Comparison of ENCODE assay signal across 8 cellular contexts in the genomic region with DNA sequence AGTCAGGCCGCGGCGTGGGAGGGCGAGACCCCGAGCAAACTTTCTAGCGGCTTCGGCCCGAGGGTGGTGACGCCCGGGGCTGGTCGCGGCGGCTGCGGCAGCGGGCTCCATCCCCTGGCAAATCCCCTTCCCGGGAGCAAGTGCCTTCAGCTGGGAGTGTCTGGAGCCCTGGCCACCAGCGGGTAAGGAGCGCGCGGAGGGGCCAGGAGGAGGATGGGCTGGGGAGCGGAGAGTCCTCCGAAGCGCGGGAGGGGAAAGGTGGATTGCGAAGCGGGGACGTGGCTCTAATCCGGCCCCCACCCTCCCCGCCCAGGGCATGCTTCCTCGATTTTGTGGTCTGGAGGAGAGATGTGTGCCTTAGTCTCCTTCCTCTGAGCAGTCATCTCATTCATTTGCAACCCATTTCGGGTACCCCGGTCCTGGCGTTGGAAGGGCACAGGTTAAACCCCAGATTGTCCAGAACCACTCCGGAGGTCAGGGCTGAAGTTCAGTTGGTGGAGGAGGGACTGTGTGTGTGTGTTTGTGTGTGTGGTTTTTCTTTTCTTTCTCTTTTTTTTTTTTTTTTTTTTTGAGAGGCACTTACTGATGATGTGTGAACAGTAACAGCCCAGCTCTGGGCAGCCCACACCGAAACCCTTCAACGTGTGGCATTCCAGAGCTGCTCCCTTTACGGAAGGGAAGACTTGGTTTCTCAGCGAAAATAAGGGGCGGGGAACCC. TPM values are rescaled to one million over a fixed set of nuclear protein-coding genes. Genes with fewer than 3 reads are reported as not detected.
DNase-seq lines count a peak whose midpoint lies in the region; ATAC-seq and TF ChIP-seq lines count a peak whose summit lies in the region.

No MANE protein-coding gene starts in this region.

- H3K9me3 ChIP-seq in IMR-90 (ENCODE audit: control insufficient read depth, insufficient read depth, low read length) = no peaks in the 10 kb centered on the region

- H3K4me1 ChIP-seq in IMR-90 (ENCODE audit: control insufficient read depth, insufficient read depth, low read length) = peaks cover 2% of the 10 kb centered on the region

- POLR2A ChIA-PET in IMR-90 (lab: Charles Lee; ENCODE audit: unreplicated experiment) = no interaction called here

- peak overlapping the region; percentile 94 for H2AFZ ChIP-seq in IMR-90 (replicated peaks; ENCODE audit: low read length, poor library complexity)

- 0 out of 4 replicates have a peak, but pooled peaks cover 0 to 4% of the 10 kb centered on the region in 2 experiments for H3K79me1 ChIP-seq in IMR-90 (ENCODE audit: low read depth in 1 of 2, low read length in 2 of 2)

- dilution Hi-C loops in IMR-90 (cut with HindIII; ENCODE audit: low sequenced_read_pairs, unreplicated experiment) = no loop called here

- H3K27me3 ChIP-seq in IMR-90 (ENCODE audit: control insufficient read depth, insufficient read depth, low read length) = peaks cover 3% of the 10 kb centered on the region

- H3K27ac ChIP-seq in IMR-90 (ENCODE audit: insufficient read depth, low read length) = peak overlapping the region; percentile 7

- peaks cover 14% of the 10 kb centered on the region for H3K4me1 Mint-ChIP-seq in activated T-cell treated with anti-CD3 and anti-CD28 coated beads, Interleukin-2, amount 50 U/mL, for 72 hours (ENCODE audit: low read depth)
- peaks cover 21% of the 10 kb centered on the region for H3K4me1 Mint-ChIP-seq in nephron progenitor cell

- peak; percentile 39 for ATAC-seq in GM21723 (IDR thresholded peaks at IDR 0.05; ENCODE audit: unreplicated experiment)
- peak; percentile 68 for ATAC-seq in IMR-90 (ENCODE audit: low read depth)
- peak; percentile 29 to 42 for ATAC-seq in activated T-cell treated with anti-CD3 and anti-CD28 coated beads, Interleukin-2, amount 50 U/mL, for 72 hours (replicated peaks in 1 of 2)

- H3K14ac ChIP-seq in IMR-90 (replicated peaks; ENCODE audit: low read depth, low read length) = no peak overlapping the region

- 0% methylated on average over 13 of the region's 39 CpGs; no CpG with 5 or more reads in 1 of the 2 experiments for WGBS in IMR-90 (ENCODE audit: extremely low coverage in 2 of 2, insufficient read length in 1 of 2), 2 experiments

- H3K27me3 Mint-ChIP-seq in activated T-cell treated with anti-CD3 and anti-CD28 coated beads, Interleukin-2, amount 50 U/mL, for 72 hours (ENCODE audit: low read depth) = peaks cover 65% of the 10 kb centered on the region
- H3K27me3 Mint-ChIP-seq in nephron progenitor cell (ENCODE audit: low read depth, poor library complexity) = peaks cover 55% of the 10 kb centered on the region

- H2BK15ac ChIP-seq in IMR-90 (ENCODE audit: low read depth, low read length) = no peak overlapping the region

- H3K4ac ChIP-seq in IMR-90 (ENCODE audit: low read depth, low read length) = 0 out of 2 replicates have a peak overlapping the region, but pooled peaks have one; percentile 6

- H2AK9ac ChIP-seq in IMR-90 (replicated peaks; ENCODE audit: low read depth, low read length, poor library complexity) = peak overlapping the region; percentile 83

- intact Hi-C loops in IMR-90 (cut with micrococcal nuclease) = loop anchor here (2.0 to 5.0 kb wide), 2 partner anchors 72 to 87 kb away; no protein-coding TSS in a partner anchor

- peak overlapping the region; percentile 12 for H2BK5ac ChIP-seq in IMR-90 (ENCODE audit: low read depth, low read length, poor library complexity, severe bottlenecking)

- H3K4me3 Mint-ChIP-seq in activated T-cell treated with anti-CD3 and anti-CD28 coated beads, Interleukin-2, amount 50 U/mL, for 72 hours = peak overlapping the region; percentile 85 to 86
- H3K4me3 Mint-ChIP-seq in nephron progenitor cell = peak overlapping the region; percentile 93

- no peak for TF ChIP-seq RAD21 in IMR-90 (IDR thresholded peaks at IDR 0.05; ENCODE audit: low read length)

- H2BK120ac ChIP-seq in IMR-90 (ENCODE audit: low read depth, low read length) = peak overlapping the region; percentile 7; the same call in 1 of the 2 replicates

- CTCF ChIA-PET in IMR-90 (lab: Yijun Ruan, JAX) = interaction anchor here (0.8 to 1.4 kb wide), 2 partner anchors 11 to 88 kb away, joined by 3 to 4 read pairs; no protein-coding TSS in a partner anchor

- TF ChIP-seq POLR2A in IMR-90 (IDR thresholded peaks at IDR 0.05; ENCODE audit: low read depth, low read length) = no peak

- H4K91ac ChIP-seq in IMR-90 (ENCODE audit: insufficient read depth, low read depth, low read length) = peak overlapping the region; percentile 44; the same call in 1 of the 2 replicates

- no peaks in the 10 kb centered on the region for H4K20me1 ChIP-seq in IMR-90 (ENCODE audit: insufficient read depth, low read length)

- 0 out of 2 replicates have a peak, but pooled peaks cover 2% of the 10 kb centered on the region for H3K9me1 ChIP-seq in IMR-90 (ENCODE audit: insufficient read depth, low read length)

- H3K36me3 Mint-ChIP-seq in activated T-cell treated with anti-CD3 and anti-CD28 coated beads, Interleukin-2, amount 50 U/mL, for 72 hours (ENCODE audit: insufficient read depth in 2 of 2) = no peaks in the 10 kb centered on the region
- no peaks in the 10 kb centered on the region for H3K36me3 Mint-ChIP-seq in nephron progenitor cell (ENCODE audit: low read depth)

- in situ Hi-C loops in IMR-90 (cut with MboI; ENCODE audit: low sequenced_read_pairs) = no loop called here

- H3K36me3 ChIP-seq in IMR-90 (ENCODE audit: control insufficient read depth, insufficient read depth, low read length) = no peaks in the 10 kb centered on the region

- H3K27ac Mint-ChIP-seq in activated T-cell treated with anti-CD3 and anti-CD28 coated beads, Interleukin-2, amount 50 U/mL, for 72 hours = no peak overlapping the region
- H3K27ac Mint-ChIP-seq in nephron progenitor cell = peak overlapping the region; percentile 73

- H3K56ac ChIP-seq in IMR-90 (ENCODE audit: extremely low read depth, insufficient read depth, low read length) = peak overlapping the region; percentile 61; the same call in 1 of the 2 replicates

- H3K4me3 ChIP-seq in IMR-90 (ENCODE audit: insufficient read depth, low read depth, low read length) = peak overlapping the region; percentile 64
- H3K4me3 ChIP-seq in foreskin fibroblast (ENCODE audit: low read depth in 1 of 2, low read length in 2 of 2) = peak overlapping the region; percentile 72 to 91

- H3K23ac ChIP-seq in IMR-90 (ENCODE audit: low read depth, low read length) = peak overlapping the region; percentile 3; the same call in 1 of the 2 replicates

- peak overlapping the region; percentile 84 for H3K4me2 ChIP-seq in IMR-90 (ENCODE audit: low read depth, low read length)

- TF ChIP-seq CTCF in GM10266 (IDR thresholded peaks at IDR 0.05; ENCODE audit: control insufficient read depth, insufficient read depth, low read depth, missing control alignments) (no peak), IMR-90 (conservative IDR thresholded peaks at IDR 0.05; ENCODE audit: low read depth, low read length) (no peak), foreskin fibroblast (IDR thresholded peaks at IDR 0.05; ENCODE audit: low read depth, low read length) (no peak), nephron progenitor cell (IDR thresholded peaks at IDR 0.05) (no peak)

- BruUV-seq in IMR-90 (replicated peaks; lab: Mats Ljungman, UMichigan) = no TSS peak

- DNase-seq in GM10266 (ENCODE audit: extremely low spot score) = peak; percentile 33
- peak; percentile 39 for DNase-seq in IMR-90
- DNase-seq in activated T-cell treated with anti-CD3 and anti-CD28 coated beads, Interleukin-2, amount 50 U/mL, for 72 hours = no peak
- DNase-seq in foreskin fibroblast = peak; percentile 38 to 75
- DNase-seq in nephron progenitor cell = peak; percentile 12
- DNase-seq in NCI-H2107 treated with DMSO at 0.1 percent for 48 hours (lab: John Stamatoyannopoulos, UW; ENCODE audit: unreplicated experiment) = no peak
- DNase-seq in GM19240 (ENCODE audit: insufficient read length, low spot score) = no peak

- peak overlapping the region; percentile 8; the same call in 1 of the 2 replicates for H3K18ac ChIP-seq in IMR-90 (ENCODE audit: low read depth, low read length)

- peak overlapping the region in 1 of 2 experiments; percentile 38; a peak in 1 of 4 replicates for H4K8ac ChIP-seq in IMR-90 (ENCODE audit: low read depth in 2 of 2, low read length in 2 of 2)

- H3K9me3 Mint-ChIP-seq in activated T-cell treated with anti-CD3 and anti-CD28 coated beads, Interleukin-2, amount 50 U/mL, for 72 hours = no peaks in the 10 kb centered on the region
- no peaks in the 10 kb centered on the region for H3K9me3 Mint-ChIP-seq in nephron progenitor cell

- no peak overlapping the region for H2AK5ac ChIP-seq in IMR-90 (ENCODE audit: low read depth, low read length)

- H3K9ac ChIP-seq in IMR-90 (ENCODE audit: low read depth, low read length) = peak overlapping the region; percentile 48

- no peak overlapping the region for H2BK20ac ChIP-seq in IMR-90 (ENCODE audit: low read depth, low read length)

- H4K5ac ChIP-seq in IMR-90 (ENCODE audit: low read depth, low read length) = peak overlapping the region; percentile 6; the same call in 1 of the 2 replicates

TF ChIP-seq in IMR-90, 13 proteins besides CTCF, POLR2A, EP300 and RAD21:
- TF ChIP-seq, protein P1, sequence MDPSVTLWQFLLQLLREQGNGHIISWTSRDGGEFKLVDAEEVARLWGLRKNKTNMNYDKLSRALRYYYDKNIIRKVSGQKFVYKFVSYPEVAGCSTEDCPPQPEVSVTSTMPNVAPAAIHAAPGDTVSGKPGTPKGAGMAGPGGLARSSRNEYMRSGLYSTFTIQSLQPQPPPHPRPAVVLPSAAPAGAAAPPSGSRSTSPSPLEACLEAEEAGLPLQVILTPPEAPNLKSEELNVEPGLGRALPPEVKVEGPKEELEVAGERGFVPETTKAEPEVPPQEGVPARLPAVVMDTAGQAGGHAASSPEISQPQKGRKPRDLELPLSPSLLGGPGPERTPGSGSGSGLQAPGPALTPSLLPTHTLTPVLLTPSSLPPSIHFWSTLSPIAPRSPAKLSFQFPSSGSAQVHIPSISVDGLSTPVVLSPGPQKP (IDR thresholded peaks at IDR 0.05; ENCODE audit: borderline replicate concordance, low read depth, low read length) = no peak
- TF ChIP-seq FOS (IDR thresholded peaks at IDR 0.05; ENCODE audit: low read depth, low read length) = no peak
- TF ChIP-seq MAFK (IDR thresholded peaks at IDR 0.05; ENCODE audit: low read depth, low read length) = no peak
- TF ChIP-seq MXI1 (IDR thresholded peaks at IDR 0.05; ENCODE audit: borderline replicate concordance, low read depth, low read length) = no peak
- no peak for TF ChIP-seq SMC3 (IDR thresholded peaks at IDR 0.05; ENCODE audit: low read depth, low read length)
- peak; percentile 31; the same call in 1 of the 2 replicates for TF ChIP-seq MAZ (IDR thresholded peaks at IDR 0.05; ENCODE audit: borderline replicate concordance, low read depth, low read length)
- TF ChIP-seq RFX5 (IDR thresholded peaks at IDR 0.05; ENCODE audit: low read depth, low read length) = no peak
- TF ChIP-seq BHLHE40 (IDR thresholded peaks at IDR 0.05; ENCODE audit: low read depth, low read length) = no peak

RNA-seq across cellular contexts. Expression of gene SGMS2, which starts 0.5 kb away (rescaled TPM):
- total RNA-seq in IMR-90 (2012; rRNA removed) = 37.5 and 57.5 TPM in 2 replicates
- polyA plus RNA-seq in IMR-90 (2012; rRNA removed) = 13.4 and 16.5 TPM in 2 replicates
- polyA plus RNA-seq in IMR-90 (2012; cell fraction: cytosol; rRNA removed) = 5.0 and 14.9 TPM in 2 replicates
- polyA plus RNA-seq in IMR-90 (2012; cell fraction: nucleus; rRNA removed; ENCODE audit: low replicate concordance) = 10.2 and 11.3 TPM in 2 replicates
- total RNA-seq in activated T-cell treated with anti-CD3 and anti-CD28 coated beads, Interleukin-2, amount 50 U/mL, for 72 hours = under 1 TPM; 0.22 to 0.42 TPM

Comparison
In these comparisons a context has a peak if more than half of its experiments do, and no peak if none do; other contexts are left out.
1. DNase-seq: peak in GM10266 (single experiment), IMR-90 (single experiment), foreskin fibroblast (2 of 2) and nephron progenitor cell (single experiment); none in activated T-cell treated with anti-CD3 and anti-CD28 coated beads, Interleukin-2, amount 50 U/mL, for 72 hours (0 of 2), NCI-H2107 treated with DMSO at 0.1 percent for 48 hours (single experiment) and GM19240 (single experiment).
2. RNA of gene SGMS2, which starts 0.5 kb away (total RNA-seq): 37.5 to 57.5 TPM in IMR-90; 0.22 to 0.42 TPM in activated T-cell treated with anti-CD3 and anti-CD28 coated beads, Interleukin-2, amount 50 U/mL, for 72 hours; every median in the first group is over 10 times any median in the second.
3. Peak in every context shown above with its lines, with median percentiles within 50 percentile points of each other: ATAC-seq.